In genomic region chr5:81195334-81195929, GRCh38 we compare ENCODE assay signal across 10 cellular contexts. TPM values are rescaled to one million over a fixed set of nuclear protein-coding genes. Genes with fewer than 3 reads are reported as not detected.
A peak's percentile ranks its signal among the peaks of the same experiment; 100 is the strongest.
DNase-seq lines count a peak whose midpoint lies in the region; ATAC-seq and TF ChIP-seq lines count a peak whose summit lies in the region.
"Had no signal": no experiment of that assay in that cellular context is flagged by ENCODE, and none has a peak within 500 bp of the region (broad histone marks: within the 10 kb centered on the region; RNA-seq: fewer than 3 reads in every experiment).

No MANE protein-coding gene starts in this region.

- H3K27ac ChIP-seq in RWPE2 (ENCODE audit: poor library complexity, severe bottlenecking) (no peak overlapping the region), endodermal cell (ENCODE audit: low read depth, low read length) (no peak overlapping the region)
- H3K27ac ChIP-seq: adrenal gland, stomach had no signal

- peaks cover 4% of the 10 kb centered on the region for H3K36me3 Mint-ChIP-seq in endodermal cell (ENCODE audit: low read depth)
- H3K36me3 Mint-ChIP-seq in progenitor cell of endocrine pancreas (ENCODE audit: insufficient read depth): no peaks in the 10 kb centered on the region

- H3K4me1 ChIP-seq in RWPE2 (ENCODE audit: insufficient read depth, poor library complexity, severe bottlenecking): no peaks in the 10 kb centered on the region
- no peaks in the 10 kb centered on the region for H3K4me1 ChIP-seq in endodermal cell (ENCODE audit: control insufficient read depth, insufficient read depth, low read length)

- H3K27me3 ChIP-seq in RWPE2 (ENCODE audit: insufficient read depth, poor library complexity, severe bottlenecking): no peaks in the 10 kb centered on the region
- H3K27me3 ChIP-seq in endodermal cell (ENCODE audit: control insufficient read depth, insufficient read depth, low read length, poor library complexity, severe bottlenecking): no peaks in the 10 kb centered on the region

- H3K4me1 Mint-ChIP-seq in endodermal cell (peaks cover 16% of the 10 kb centered on the region), progenitor cell of endocrine pancreas (ENCODE audit: low read depth) (no peaks in the 10 kb centered on the region)

- H3K9me3 ChIP-seq in RWPE2 (ENCODE audit: severe bottlenecking) (no peaks in the 10 kb centered on the region), endodermal cell (ENCODE audit: control insufficient read depth, low read length) (no peaks in the 10 kb centered on the region)
- H3K9me3 ChIP-seq: adrenal gland, stomach had no signal

- no peaks in the 10 kb centered on the region for H3K36me3 ChIP-seq in RWPE2 (ENCODE audit: low read depth)
- H3K36me3 ChIP-seq in endodermal cell (ENCODE audit: control insufficient read depth, insufficient read depth, low read length): no peaks in the 10 kb centered on the region
- H3K36me3 ChIP-seq: adrenal gland, stomach had no signal

- in situ Hi-C loops in G401 (cut with HindIII; ENCODE audit: low sequenced_read_pairs): no loop called here

- WGBS in endodermal cell (ENCODE audit: insufficient coverage in 1 of 2, insufficient read length in 1 of 2), 2 experiments: 91 to 100% methylated on average over 1 to 5 of the region's 5 CpGs

- ATAC-seq in RWPE2 (ENCODE audit: low read depth) (no peak), GM19035 (IDR thresholded peaks at IDR 0.05; ENCODE audit: unreplicated experiment) (no peak)

- H3K27me3 Mint-ChIP-seq in endodermal cell (ENCODE audit: insufficient read depth): peaks cover 9% of the 10 kb centered on the region
- peaks cover 41% of the 10 kb centered on the region for H3K27me3 Mint-ChIP-seq in progenitor cell of endocrine pancreas

- DNase-seq in G401 (ENCODE audit: low spot score) (peak; percentile 34), RWPE2 (ENCODE audit: low spot score) (no peak), endodermal cell (no peak), progenitor cell of endocrine pancreas (ENCODE audit: low spot score, unreplicated experiment) (no peak), NCI-H187 treated with DMSO at 0.1 percent for 48 hours (lab: John Stamatoyannopoulos, UW) (no peak), anterior cingulate cortex (lab: John Stamatoyannopoulos, UW) (no peak)
- DNase-seq in central memory CD4-positive, alpha-beta T cell: no peak

- H3K27ac Mint-ChIP-seq in endodermal cell (no peak overlapping the region), progenitor cell of endocrine pancreas (no peak overlapping the region)

- no peak overlapping the region for H3K9ac ChIP-seq in endodermal cell (ENCODE audit: extremely low read depth, low read length, poor library complexity, severe bottlenecking)

- H3K4me3 Mint-ChIP-seq in endodermal cell (no peak overlapping the region), progenitor cell of endocrine pancreas (ENCODE audit: low read depth) (no peak overlapping the region)

- no peak overlapping the region for H3K4me3 ChIP-seq in RWPE2 (ENCODE audit: severe bottlenecking)
- no peak overlapping the region for H3K4me3 ChIP-seq in endodermal cell (ENCODE audit: low read length)
- H3K4me3 ChIP-seq: adrenal gland, stomach had no signal

- TF ChIP-seq CTCF in RWPE2 (IDR thresholded peaks at IDR 0.05; ENCODE audit: poor library complexity, severe bottlenecking) (peak; percentile 83), endodermal cell (conservative IDR thresholded peaks at IDR 0.05) (peak; percentile 8), progenitor cell of endocrine pancreas (IDR thresholded peaks at IDR 0.05; ENCODE audit: unreplicated experiment) (peak; percentile 2)

- H3K9me3 Mint-ChIP-seq in endodermal cell (no peaks in the 10 kb centered on the region), progenitor cell of endocrine pancreas (ENCODE audit: low read depth) (no peaks in the 10 kb centered on the region)

RNA-seq across cellular contexts. Expression of gene CKMT2, which starts 37.7 kb away (rescaled TPM):
- total RNA-seq in G401 (2014; rRNA removed; shearing (Covaris generic)): not detected in 2 replicates
- total RNA-seq in endodermal cell (1 to 10 TPM; 2.1 to 2.3 TPM), progenitor cell of endocrine pancreas (1.7 and 3.7 TPM in 2 replicates)
- polyA plus RNA-seq in endodermal cell (2013, experiment 1 of 2): 0.75 TPM
- polyA plus RNA-seq in endodermal cell (2013, experiment 2 of 2): 0.54 TPM

Comparison
In these comparisons a context has a peak if more than half of its experiments do, and no peak if none do; other contexts are left out.
1. CTCF ChIP-seq: peak in every context shown above with its lines; median percentile 83 in RWPE2; 8 in endodermal cell; 2 in progenitor cell of endocrine pancreas.